Comparison of ENCODE assay signal across 1 cellular context in the genomic region with DNA sequence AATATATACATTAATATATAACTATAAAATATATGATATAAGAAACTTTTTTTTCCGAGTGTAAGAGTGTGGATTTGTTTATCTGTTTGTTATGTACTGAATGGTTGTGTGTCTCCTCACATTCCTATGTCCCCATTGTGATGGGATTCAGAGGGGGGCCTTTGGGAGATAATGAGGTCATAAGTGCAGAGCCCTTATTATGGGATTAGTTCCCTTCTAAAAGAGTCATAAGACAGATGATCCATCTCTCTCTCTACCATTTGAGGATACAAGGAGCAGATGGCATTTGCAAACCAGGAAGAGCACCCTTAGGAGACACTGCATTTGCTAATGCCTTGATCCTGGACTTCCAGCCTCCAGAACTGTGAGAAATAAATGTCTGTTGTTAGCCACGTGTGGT.
TF ChIP-seq lines count a peak whose summit lies in the region.

No MANE protein-coding gene starts in this region.

TF ChIP-seq in HepG2, 621 proteins besides CTCF, POLR2A, EP300 and RAD21:
- TF ChIP-seq MYC (CRISPR knock-in tag; IDR thresholded peaks at IDR 0.05; ENCODE audit: borderline replicate concordance) (0 out of 2 replicates have a peak, but pooled peaks have one; percentile 21), ATF7 (IDR thresholded peaks at IDR 0.05) (peak; percentile 13; the same call in 1 of the 2 replicates), ATF7 (CRISPR knock-in tag; IDR thresholded peaks at IDR 0.05) (no peak)
- TF ChIP-seq, protein P1, sequence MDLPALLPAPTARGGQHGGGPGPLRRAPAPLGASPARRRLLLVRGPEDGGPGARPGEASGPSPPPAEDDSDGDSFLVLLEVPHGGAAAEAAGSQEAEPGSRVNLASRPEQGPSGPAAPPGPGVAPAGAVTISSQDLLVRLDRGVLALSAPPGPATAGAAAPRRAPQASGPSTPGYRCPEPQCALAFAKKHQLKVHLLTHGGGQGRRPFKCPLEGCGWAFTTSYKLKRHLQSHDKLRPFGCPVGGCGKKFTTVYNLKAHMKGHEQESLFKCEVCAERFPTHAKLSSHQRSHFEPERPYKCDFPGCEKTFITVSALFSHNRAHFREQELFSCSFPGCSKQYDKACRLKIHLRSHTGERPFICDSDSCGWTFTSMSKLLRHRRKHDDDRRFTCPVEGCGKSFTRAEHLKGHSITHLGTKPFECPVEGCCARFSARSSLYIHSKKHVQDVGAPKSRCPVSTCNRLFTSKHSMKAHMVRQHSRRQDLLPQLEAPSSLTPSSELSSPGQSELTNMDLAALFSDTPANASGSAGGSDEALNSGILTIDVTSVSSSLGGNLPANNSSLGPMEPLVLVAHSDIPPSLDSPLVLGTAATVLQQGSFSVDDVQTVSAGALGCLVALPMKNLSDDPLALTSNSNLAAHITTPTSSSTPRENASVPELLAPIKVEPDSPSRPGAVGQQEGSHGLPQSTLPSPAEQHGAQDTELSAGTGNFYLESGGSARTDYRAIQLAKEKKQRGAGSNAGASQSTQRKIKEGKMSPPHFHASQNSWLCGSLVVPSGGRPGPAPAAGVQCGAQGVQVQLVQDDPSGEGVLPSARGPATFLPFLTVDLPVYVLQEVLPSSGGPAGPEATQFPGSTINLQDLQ (CRISPR knock-in tag; IDR thresholded peaks at IDR 0.05), result no peak
